In the genomic region with DNA sequence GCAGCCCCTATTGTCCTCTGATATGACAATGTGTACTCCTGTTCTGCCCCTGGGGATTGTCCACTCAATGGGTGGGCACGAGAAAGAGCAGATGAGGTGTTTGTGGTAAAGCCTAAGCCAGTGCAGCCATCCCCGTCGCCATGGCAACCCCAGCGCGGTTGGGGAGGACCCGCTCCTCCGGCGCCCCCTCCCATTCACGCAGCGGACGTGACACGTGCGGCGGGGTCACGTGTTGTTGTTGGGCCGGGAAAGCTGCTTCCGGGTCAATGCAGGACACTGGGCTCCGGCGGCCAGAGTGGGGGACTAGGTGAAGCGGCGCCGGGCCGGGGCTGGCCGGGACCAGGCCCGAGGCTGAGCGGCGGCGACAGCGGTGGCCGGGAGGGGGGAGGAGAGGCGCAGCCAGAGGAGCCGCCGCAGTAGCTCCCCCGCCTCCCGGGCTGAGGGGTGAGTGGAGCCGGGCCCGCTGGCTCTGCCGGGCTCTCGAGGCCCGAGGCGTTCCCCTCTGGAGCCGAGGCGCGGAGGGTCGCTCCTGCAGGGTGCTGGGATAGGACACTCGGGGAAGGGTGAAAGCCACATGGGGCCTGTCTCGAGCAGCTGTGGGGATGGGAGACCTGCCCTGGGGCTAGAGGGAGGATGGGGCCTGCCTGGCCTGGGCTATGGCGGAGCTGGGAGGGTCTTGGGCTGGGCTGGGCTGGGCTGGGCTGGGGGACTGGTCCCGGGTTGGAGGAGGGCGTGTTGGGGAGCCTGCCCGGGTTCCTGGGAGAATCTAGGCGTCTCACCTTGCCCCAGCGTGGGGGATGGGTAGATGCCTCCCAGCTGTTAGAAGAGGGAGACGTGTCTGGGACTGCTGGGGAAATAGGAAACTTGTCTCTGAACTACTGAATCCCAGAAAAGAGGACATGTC, we compare ENCODE assay signal across 8 cellular contexts. TPM values are rescaled to one million over a fixed set of nuclear protein-coding genes. Genes with fewer than 3 reads are reported as not detected.
DNase-seq lines count a peak whose midpoint lies in the region; ATAC-seq and TF ChIP-seq lines count a peak whose summit lies in the region.

Gene TBCEL (plus strand): TSS at position 255 of the 904 bp plus-strand sequence. CDS start 21,589 bp downstream, outside the sequence.

- H3K27me3 Mint-ChIP-seq in activated B cell treated with CpG ODN at 0.5 μM for 24 hours, result peaks cover 10% of the 10 kb centered on the region

- H3K27ac Mint-ChIP-seq in activated B cell treated with CpG ODN at 0.5 μM for 24 hours, result peak within 1 kb of the TSS; percentile 46

- peak within 1 kb of the TSS; percentile 77 for H3K27ac ChIP-seq in A673 (ENCODE audit: low read depth, low read length, poor library complexity, severe bottlenecking)

- CTCF ChIA-PET in A673 (lab: Charles Lee) (interaction anchor here (1.3 kb wide), 1 partner anchor 171 kb away, joined by 3 read pairs; no protein-coding TSS in a partner anchor), activated B cell treated with CpG ODN at 0.5 μM for 24 hours (lab: Charles Lee) (no interaction called here)

- H3K36me3 Mint-ChIP-seq in activated B cell treated with CpG ODN at 0.5 μM for 24 hours (ENCODE audit: low read depth), result no peaks in the 10 kb centered on the region

- peak within 1 kb of the TSS; percentile 90 for H3K4me3 Mint-ChIP-seq in activated B cell treated with CpG ODN at 0.5 μM for 24 hours

- intact Hi-C loops in A673 (cut with micrococcal nuclease; ENCODE audit: unreplicated experiment), result no loop called here
- intact Hi-C loops in activated B cell treated with CpG ODN at 0.5 μM for 24 hours (cut with micrococcal nuclease), result loop anchor here (5.0 to 10.0 kb wide), 2 partner anchors 97 to 689 kb away; partner anchors contain the start of gene ARHGEF12

- H3K9me3 ChIP-seq in A673 (ENCODE audit: low read depth, low read length, poor library complexity, severe bottlenecking), result no peaks in the 10 kb centered on the region

- TF ChIP-seq CTCF in A673 (conservative IDR thresholded peaks at IDR 0.05; ENCODE audit: low read depth, low read length), result no peak
- no peak for TF ChIP-seq CTCF in activated B cell treated with CpG ODN at 0.5 μM for 24 hours (IDR thresholded peaks at IDR 0.05)

- ATAC-seq in GM18858 (IDR thresholded peaks at IDR 0.05; ENCODE audit: unreplicated experiment), result peak; percentile 85
- ATAC-seq in HG03095 (IDR thresholded peaks at IDR 0.05; ENCODE audit: unreplicated experiment), result peak; percentile 95
- ATAC-seq in activated B cell treated with CpG ODN at 0.5 μM for 24 hours (ENCODE audit: low read depth), result peak; percentile 85

- H3K4me1 Mint-ChIP-seq in activated B cell treated with CpG ODN at 0.5 μM for 24 hours, result peaks cover 21% of the 10 kb centered on the region

- peaks cover 14% of the 10 kb centered on the region for H3K4me1 ChIP-seq in A673 (ENCODE audit: insufficient read depth, low read length, poor library complexity, severe bottlenecking)

- no peaks in the 10 kb centered on the region for H3K36me3 ChIP-seq in A673 (ENCODE audit: insufficient read depth, low read length, poor library complexity, severe bottlenecking)

- peak within 1 kb of the TSS; percentile 80 for H3K4me3 ChIP-seq in A673 (ENCODE audit: low read depth, low read length, poor library complexity, severe bottlenecking)

- DNase-seq in A673 (ENCODE audit: low spot score) (peak; percentile 95), NCI-H2171 (lab: John Stamatoyannopoulos, UW) (peak; percentile 52), activated B cell treated with CpG ODN at 0.5 μM for 24 hours (peak; percentile 75), islet precursor cell (peak; percentile 95)
- DNase-seq in central memory CD4-positive, alpha-beta T cell, result peak; percentile 76
- DNase-seq in stimulated activated CD4-positive, alpha-beta T cell treated with anti-CD3 and anti-CD28 coated beads, Interleukin-15, amount 100 ng/mL, for 1 hour (ENCODE audit: low read depth in 1 of 2, low spot score in 1 of 2), result peak; percentile 52 to 71

- no peaks in the 10 kb centered on the region for H3K9me3 Mint-ChIP-seq in activated B cell treated with CpG ODN at 0.5 μM for 24 hours

- H3K27me3 ChIP-seq in A673 (replicated peaks; ENCODE audit: insufficient read depth, low read depth, low read length, poor library complexity), result peaks cover 9% of the 10 kb centered on the region

- POLR2A ChIA-PET in A673 (lab: Charles Lee; ENCODE audit: low non-redundant PET) (no interaction called here), activated B cell treated with CpG ODN at 0.5 μM for 24 hours (lab: Charles Lee) (interaction anchor here (0.5 to 0.6 kb wide), 2 partner anchors 483 to 613 kb away, joined by 3 read pairs; no protein-coding TSS in a partner anchor)

- no TSS peak for BruUV-seq in A673 (replicated peaks; lab: Mats Ljungman, UMichigan)

RNA-seq across cellular contexts. Expression of gene TBCEL, which starts in this region (rescaled TPM):
- total RNA-seq in A673 (2021), result 18.6 and 22.4 TPM in 2 replicates
- total RNA-seq in activated B cell treated with CpG ODN at 0.5 μM for 24 hours, result 16.5 and 17.9 TPM in 2 replicates

Comparison
In these comparisons a context has a peak if more than half of its experiments do, and no peak if none do; other contexts are left out.
1. Peak in every context shown above with its lines: DNase-seq, ATAC-seq, H3K4me3 ChIP-seq and H3K27ac ChIP-seq.